In genomic region chr20:18567739-18568091, GRCh38 we compare ENCODE assay signal across 8 cellular contexts. TPM values are rescaled to one million over a fixed set of nuclear protein-coding genes. Genes with fewer than 3 reads are reported as not detected.
DNase-seq lines count a peak whose midpoint lies in the region; ATAC-seq and TF ChIP-seq lines count a peak whose summit lies in the region.

No MANE protein-coding gene starts in this region.

- TF ChIP-seq POLR2A in thyroid gland (IDR thresholded peaks at IDR 0.05), result no peak

- TF ChIP-seq CTCF in GM12875 (IDR thresholded peaks at IDR 0.05; ENCODE audit: borderline replicate concordance, insufficient read depth, low read depth, low read length) (no peak), thyroid gland (IDR thresholded peaks at IDR 0.05) (no peak)

- peaks cover 18% of the 10 kb centered on the region for H3K36me3 ChIP-seq in adipocyte (ENCODE audit: control insufficient read depth, insufficient read depth, low read length, severe bottlenecking)
- peaks cover 6% of the 10 kb centered on the region in 2 donors for H3K36me3 ChIP-seq in thyroid gland

- H3K27ac ChIP-seq in thyroid gland, result peak overlapping the region; percentile 48 to 80 (median 65)

- H3K4me3 ChIP-seq in GM12875 (ENCODE audit: low read depth, low read length) (peak overlapping the region; percentile 49), adipocyte (ENCODE audit: low read length) (peak overlapping the region; percentile 97), thyroid gland (replicated peaks in 1 of 3) (peak overlapping the region; percentile 59 to 96 (median 90))

- DNase-seq in adipocyte (ENCODE audit: low read depth) (peak; percentile 52), left colon (no peak), thyroid gland (no peak), NCI-H187 treated with DMSO at 0.1 percent for 48 hours (lab: John Stamatoyannopoulos, UW) (no peak), midbrain (lab: John Stamatoyannopoulos, UW) (no peak)

- WGBS in thyroid gland, 2 donors, result 3 to 5% methylated on average over 6 of the region's 6 CpGs

- H3K27me3 ChIP-seq in adipocyte (replicated peaks; ENCODE audit: control insufficient read depth, insufficient read depth, low read length), result no peaks in the 10 kb centered on the region
- H3K27me3 ChIP-seq in thyroid gland, result no peaks in the 10 kb centered on the region

- H3K9me3 ChIP-seq in adipocyte (ENCODE audit: control insufficient read depth, low read length), result no peaks in the 10 kb centered on the region
- H3K9me3 ChIP-seq in thyroid gland, result no peaks in the 10 kb centered on the region

- intact Hi-C loops in left colon (cut with DNase I, micrococcal nuclease), result no loop called here
- intact Hi-C loops in thyroid gland (cut with DNase I), result no loop called here

- H3K9ac ChIP-seq in adipocyte (ENCODE audit: low read length), result peak overlapping the region; percentile 98

- ATAC-seq in HG02970 (IDR thresholded peaks at IDR 0.05; ENCODE audit: low FRiP score, unreplicated experiment) (peak; percentile 20), left colon (peak; percentile 42), GM18858 (IDR thresholded peaks at IDR 0.05; ENCODE audit: unreplicated experiment) (no peak)

- H3K4me1 ChIP-seq in adipocyte (ENCODE audit: control insufficient read depth, insufficient read depth, low read length), result no peaks in the 10 kb centered on the region
- H3K4me1 ChIP-seq in thyroid gland, result peaks cover 9 to 11% of the 10 kb centered on the region in 2 donors

RNA-seq across cellular contexts. Expression of gene SMIM26, which starts 0.5 kb away (rescaled TPM):
- total RNA-seq in left colon, result 10 to 100 TPM; 63.0 to 63.3 TPM
- 100 to 1,000 TPM; 113 to 243 (median 132) TPM for total RNA-seq in thyroid gland

RNA-seq across cellular contexts. Expression of gene DTD1, which starts 20.1 kb away (rescaled TPM):
- total RNA-seq in left colon, result 10 to 100 TPM; 17.1 to 20.8 TPM
- total RNA-seq in thyroid gland, result 10 to 100 TPM; 42.7 to 57.6 (median 52.4) TPM

RNA-seq across cellular contexts. Expression of gene SEC23B, which starts 60.0 kb away (rescaled TPM):
- total RNA-seq in left colon (10 to 100 TPM; 54.1 to 55.5 TPM), thyroid gland (10 to 100 TPM; 60.5 to 94.1 (median 84.6) TPM)
